Comparison of ENCODE assay signal across 17 cellular contexts in the genomic region with DNA sequence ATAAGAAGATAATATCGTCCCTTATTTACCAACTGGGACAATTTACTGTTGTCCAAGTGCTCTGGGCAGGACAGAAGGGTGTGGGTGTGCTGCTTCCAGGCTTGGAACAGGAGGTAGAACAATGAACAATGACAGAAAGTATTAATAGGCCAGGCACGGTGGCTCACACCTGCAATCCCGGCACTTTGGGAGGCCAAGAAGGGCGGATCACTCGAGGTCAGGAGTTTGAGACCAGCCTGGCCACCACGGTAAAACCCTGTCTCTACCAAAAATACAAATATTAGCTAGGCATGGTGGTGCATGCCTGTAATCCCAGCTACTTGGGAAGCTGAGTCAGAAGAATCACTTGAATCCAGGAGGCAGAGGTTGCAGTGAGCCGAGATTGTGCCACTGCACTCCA. TPM values are rescaled to one million over a fixed set of nuclear protein-coding genes. Genes with fewer than 3 reads are reported as not detected.
DNase-seq lines count a peak whose midpoint lies in the region; ATAC-seq and TF ChIP-seq lines count a peak whose summit lies in the region.
"Had no signal": no experiment of that assay in that cellular context is flagged by ENCODE, and none has a peak within 500 bp of the region (broad histone marks: within the 10 kb centered on the region; RNA-seq: fewer than 3 reads in every experiment).

No MANE protein-coding gene starts in this region.

- H3K4me1 ChIP-seq in esophagus (ENCODE audit: control insufficient read depth in 2 of 2, insufficient read depth in 2 of 2, low read length in 1 of 2) (peaks cover 4 to 21% of the 10 kb centered on the region in 2 donors), mucosa of rectum (ENCODE audit: control insufficient read depth in 2 of 2, insufficient read depth in 2 of 2, low read length in 2 of 2) (peaks cover 23 to 42% of the 10 kb centered on the region in 2 donors), upper lobe of left lung (peaks cover 22 to 35% (median 24%) of the 10 kb centered on the region in 4 donors)

- H3K36me3 ChIP-seq in esophagus (ENCODE audit: control insufficient read depth in 2 of 2, insufficient read depth in 2 of 2, low read length in 1 of 2) (no peaks in the 10 kb centered on the region), mucosa of rectum (ENCODE audit: control insufficient read depth in 2 of 2, insufficient read depth in 2 of 2, low read length in 2 of 2) (no peaks in the 10 kb centered on the region), upper lobe of left lung (peaks cover 0 to 11% (median 4%) of the 10 kb centered on the region in 4 donors)
- H3K36me3 ChIP-seq: cardiac muscle cell, neural progenitor cell, Peyer's patch had no signal

- no peak for ATAC-seq in upper lobe of left lung (ENCODE audit: low FRiP score in 2 of 2)
- ATAC-seq: SK-N-SH treated with all-trans-retinoic acid at 6 μM for 48 hours had no signal

- TF ChIP-seq CTCF in upper lobe of left lung (IDR thresholded peaks at IDR 0.05): no peak

- H3K9me3 ChIP-seq in esophagus (ENCODE audit: control insufficient read depth in 2 of 2, insufficient read depth in 1 of 2, low read depth in 1 of 2, low read length in 1 of 2) (no peaks in the 10 kb centered on the region), mucosa of rectum (ENCODE audit: control insufficient read depth in 2 of 2, low read length in 2 of 2) (no peaks in the 10 kb centered on the region), upper lobe of left lung (no peaks in the 10 kb centered on the region)
- H3K9me3 ChIP-seq: Peyer's patch had no signal

- no peak overlapping the region for H3K4me3 ChIP-seq in esophagus (ENCODE audit: low read depth in 1 of 2, low read length in 2 of 2)
- H3K4me3 ChIP-seq in mucosa of rectum (ENCODE audit: low read length in 2 of 2): peak overlapping the region; percentile 77 to 85
- H3K4me3 ChIP-seq in upper lobe of left lung: peak overlapping the region in 3 of 4 donors; percentile 42 to 58 (median 54)
- H3K4me3 ChIP-seq: cardiac muscle cell, neural progenitor cell had no signal

- WGBS in esophagus, 2 donors: 65 to 72% methylated on average over 7 of the region's 7 CpGs
- 61 to 65% methylated on average over 7 of the region's 7 CpGs for WGBS in upper lobe of left lung, 2 donors

- no peak for TF ChIP-seq EP300 in upper lobe of left lung (IDR thresholded peaks at IDR 0.05)

- H3K27ac ChIP-seq in esophagus (ENCODE audit: low read depth in 2 of 2, low read length in 1 of 2) (peak overlapping the region; percentile 43 to 49), mucosa of rectum (ENCODE audit: low read depth in 2 of 2, low read length in 2 of 2) (peak overlapping the region; percentile 52 to 70), upper lobe of left lung (peak overlapping the region; percentile 85 to 93 (median 88))
- H3K27ac ChIP-seq: cardiac muscle cell, neural progenitor cell had no signal

- no peak for TF ChIP-seq POLR2A in upper lobe of left lung (IDR thresholded peaks at IDR 0.05)

- no peak overlapping the region for H3K9ac ChIP-seq in mucosa of rectum (ENCODE audit: low read depth in 1 of 2, low read length in 2 of 2)
- H3K9ac ChIP-seq: neural progenitor cell had no signal

- H3K27me3 ChIP-seq in esophagus (ENCODE audit: control insufficient read depth in 1 of 2, insufficient read depth in 2 of 2, low read length in 2 of 2): no peaks in the 10 kb centered on the region
- H3K27me3 ChIP-seq in mucosa of rectum (ENCODE audit: control insufficient read depth in 2 of 2, insufficient read depth in 2 of 2, low read length in 2 of 2): no peaks in the 10 kb centered on the region
- H3K27me3 ChIP-seq in upper lobe of left lung: no peaks in the 10 kb centered on the region
- H3K27me3 ChIP-seq: cardiac muscle cell, neural progenitor cell, Peyer's patch had no signal

- DNase-seq in activated CD8-positive, alpha-beta memory T cell treated with anti-CD3 and anti-CD28 coated beads, Interleukin-2, amount 50 U/mL, for 48 hours: peak; percentile 26
- no peak for DNase-seq in activated CD8-positive, alpha-beta memory T cell treated with anti-CD3 and anti-CD28 coated beads, Interleukin-2, amount 50 U/mL, for 4 hours
- DNase-seq in upper lobe of left lung (no peak), 8988T (no peak), RPMI8226 (no peak), NCI-H146 treated with DMSO at 0.1 percent for 48 hours (lab: John Stamatoyannopoulos, UW; ENCODE audit: unreplicated experiment) (no peak)
- DNase-seq: activated CD4-positive, alpha-beta T cell treated with anti-CD3 and anti-CD28 coated beads for 1 hour; effector CD8-positive, alpha-beta T cell; KBM-7; MV-4-11; NCI-H187 had no signal

RNA-seq across cellular contexts. Expression of a gene that starts 2.5 kb away (rescaled TPM):
- polyA plus RNA-seq in esophagus: 100 to 1,000 TPM; 155 to 478 TPM
- 100 to 1,000 TPM; 210 to 729 (median 328) TPM for total RNA-seq in upper lobe of left lung

RNA-seq across cellular contexts. Expression of a gene that starts 16.3 kb away (rescaled TPM):
- 100 to 1,000 TPM in 1 of 2 donors, 10 to 100 TPM in 1; 51.4 to 112 TPM for polyA plus RNA-seq in esophagus
- 100 to 1,000 TPM in 2 of 6 donors, 10 to 100 TPM in 4; 45.2 to 118 (median 70.8) TPM for total RNA-seq in upper lobe of left lung

RNA-seq across cellular contexts. Expression of a gene that starts 32.0 kb away (rescaled TPM):
- polyA plus RNA-seq in esophagus: 10 to 100 TPM; 11.2 to 29.8 TPM
- total RNA-seq in upper lobe of left lung: 10 to 100 TPM in 4 of 6 donors, 1 to 10 TPM in 2; 8.0 to 19.8 (median 15.2) TPM

RNA-seq across cellular contexts. Expression of a gene that starts 32.1 kb away (rescaled TPM):
- 10 to 100 TPM; 45.6 to 58.3 TPM for polyA plus RNA-seq in esophagus
- total RNA-seq in upper lobe of left lung: 100 to 1,000 TPM; 124 to 189 (median 154) TPM

Comparison
In these comparisons a context has a peak if more than half of its experiments do, and no peak if none do; other contexts are left out.
1. H3K4me3 ChIP-seq: peak in mucosa of rectum (2 of 2) and upper lobe of left lung (3 of 4); none in esophagus (0 of 2).
2. Peak in every context shown above with its lines, with median percentiles within 50 percentile points of each other: H3K27ac ChIP-seq.